ENCODE assay signal across 10 cellular contexts in genomic region chr18:55489034-55489741, GRCh38.
A peak's percentile ranks its signal among the peaks of the same experiment; 100 is the strongest.
DNase-seq lines count a peak whose midpoint lies in the region; ATAC-seq and TF ChIP-seq lines count a peak whose summit lies in the region.
"Had no signal": no experiment of that assay in that cellular context is flagged by ENCODE, and none has a peak within 500 bp of the region (broad histone marks: within the 10 kb centered on the region; RNA-seq: fewer than 3 reads in every experiment).

No MANE protein-coding gene starts in this region.

- H3K27me3 Mint-ChIP-seq in activated CD8-positive, alpha-beta memory T cell treated with anti-CD3 and anti-CD28 coated beads, Interleukin-2, amount 10 ng/mL, durations not matched to agents 7 days and 5 days: peaks cover 25% of the 10 kb centered on the region
- H3K27me3 Mint-ChIP-seq in WTC11 (ENCODE audit: low read depth): no peaks in the 10 kb centered on the region
- H3K27me3 Mint-ChIP-seq in stimulated activated memory B cell treated with anti-CD40 and anti-IgM and Interleukin-4, amounts not matched to agents 10 μg/mL and 1 μg/mL and 100 μg/mL, for 72 hours: no peaks in the 10 kb centered on the region

- no peak for TF ChIP-seq CTCF in WTC11 (IDR thresholded peaks at IDR 0.05)

- POLR2A ChIA-PET in WTC11 (lab: Charles Lee): no interaction called here

- H3K27ac Mint-ChIP-seq in activated CD8-positive, alpha-beta memory T cell treated with anti-CD3 and anti-CD28 coated beads, Interleukin-2, amount 10 ng/mL, durations not matched to agents 7 days and 5 days: peak overlapping the region; percentile 17
- peak overlapping the region; percentile 90 for H3K27ac Mint-ChIP-seq in WTC11
- peak overlapping the region; percentile 48 for H3K27ac Mint-ChIP-seq in stimulated activated memory B cell treated with anti-CD40 and anti-IgM and Interleukin-4, amounts not matched to agents 10 μg/mL and 1 μg/mL and 100 μg/mL, for 72 hours
- H3K27ac Mint-ChIP-seq: nephron had no signal

- H3K36me3 Mint-ChIP-seq in activated CD8-positive, alpha-beta memory T cell treated with anti-CD3 and anti-CD28 coated beads, Interleukin-2, amount 10 ng/mL, durations not matched to agents 7 days and 5 days: no peaks in the 10 kb centered on the region
- H3K36me3 Mint-ChIP-seq in WTC11: no peaks in the 10 kb centered on the region
- H3K36me3 Mint-ChIP-seq in stimulated activated memory B cell treated with anti-CD40 and anti-IgM and Interleukin-4, amounts not matched to agents 10 μg/mL and 1 μg/mL and 100 μg/mL, for 72 hours: no peaks in the 10 kb centered on the region

- ATAC-seq in activated CD8-positive, alpha-beta memory T cell treated with anti-CD3 and anti-CD28 coated beads, Interleukin-2, amount 10 ng/mL, durations not matched to agents 7 days and 5 days: peak; percentile 16
- ATAC-seq in HG03108 (IDR thresholded peaks at IDR 0.05; ENCODE audit: unreplicated experiment) (peak; percentile 37), WTC11 (peak; percentile 31)
- peak; percentile 73 for ATAC-seq in stimulated activated memory B cell treated with anti-CD40 and anti-IgM and Interleukin-4, amounts not matched to agents 10 μg/mL and 1 μg/mL and 100 μg/mL, for 72 hours

- H3K9me3 Mint-ChIP-seq in activated CD8-positive, alpha-beta memory T cell treated with anti-CD3 and anti-CD28 coated beads, Interleukin-2, amount 10 ng/mL, durations not matched to agents 7 days and 5 days (ENCODE audit: low read depth): no peaks in the 10 kb centered on the region
- H3K9me3 Mint-ChIP-seq in WTC11: no peaks in the 10 kb centered on the region
- H3K9me3 Mint-ChIP-seq in stimulated activated memory B cell treated with anti-CD40 and anti-IgM and Interleukin-4, amounts not matched to agents 10 μg/mL and 1 μg/mL and 100 μg/mL, for 72 hours: no peaks in the 10 kb centered on the region
- H3K9me3 Mint-ChIP-seq: nephron had no signal

- no peak overlapping the region for H3K4me3 Mint-ChIP-seq in activated CD8-positive, alpha-beta memory T cell treated with anti-CD3 and anti-CD28 coated beads, Interleukin-2, amount 10 ng/mL, durations not matched to agents 7 days and 5 days
- H3K4me3 Mint-ChIP-seq in WTC11: peak overlapping the region; percentile 14; the same call in 1 of the 2 replicates
- peak overlapping the region; percentile 44 for H3K4me3 Mint-ChIP-seq in stimulated activated memory B cell treated with anti-CD40 and anti-IgM and Interleukin-4, amounts not matched to agents 10 μg/mL and 1 μg/mL and 100 μg/mL, for 72 hours
- H3K4me3 Mint-ChIP-seq: nephron had no signal

- CTCF ChIA-PET in activated CD8-positive, alpha-beta memory T cell treated with anti-CD3 and anti-CD28 coated beads, Interleukin-2, amount 10 ng/mL, durations not matched to agents 7 days and 5 days (lab: Charles Lee): no interaction called here
- CTCF ChIA-PET in WTC11 (lab: Charles Lee): interaction anchor here (1.6 kb wide), 1 partner anchor 290 kb away, joined by 3 read pairs; no protein-coding TSS in a partner anchor

- H3K4me1 Mint-ChIP-seq in activated CD8-positive, alpha-beta memory T cell treated with anti-CD3 and anti-CD28 coated beads, Interleukin-2, amount 10 ng/mL, durations not matched to agents 7 days and 5 days: peaks cover 24% of the 10 kb centered on the region
- peaks cover 82% of the 10 kb centered on the region for H3K4me1 Mint-ChIP-seq in WTC11
- H3K4me1 Mint-ChIP-seq in stimulated activated memory B cell treated with anti-CD40 and anti-IgM and Interleukin-4, amounts not matched to agents 10 μg/mL and 1 μg/mL and 100 μg/mL, for 72 hours: peaks cover 13% of the 10 kb centered on the region

- DNase-seq in activated CD8-positive, alpha-beta memory T cell treated with anti-CD3 and anti-CD28 coated beads, Interleukin-2, amount 10 ng/mL, durations not matched to agents 7 days and 5 days: no peak
- no peak for DNase-seq in activated CD8-positive, alpha-beta memory T cell treated with anti-CD3 and anti-CD28 coated beads for 24 hours
- DNase-seq in WTC11 (ENCODE audit: low spot score) (no peak), NCI-H1694 (lab: John Stamatoyannopoulos, UW) (no peak), NCI-H524 treated with DMSO at 0.1 percent for 48 hours (lab: John Stamatoyannopoulos, UW) (no peak), anterior cingulate cortex (lab: John Stamatoyannopoulos, UW) (no peak)
- DNase-seq: Caco-2 had no signal

TF ChIP-seq in WTC11, 78 proteins besides CTCF, POLR2A, EP300 and RAD21:
- TF ChIP-seq MYBL2 (CRISPR knock-in tag; IDR thresholded peaks at IDR 0.05) (no peak), GTF2I (CRISPR knock-in tag; conservative IDR thresholded peaks at IDR 0.05) (no peak), AFF4 (CRISPR knock-in tag; IDR thresholded peaks at IDR 0.05; ENCODE audit: borderline replicate concordance) (no peak), STAT6 (CRISPR knock-in tag; conservative IDR thresholded peaks at IDR 0.05; ENCODE audit: low read depth) (no peak), AR (CRISPR knock-in tag; IDR thresholded peaks at IDR 0.05) (no peak), CREM (CRISPR knock-in tag; IDR thresholded peaks at IDR 0.05) (no peak), ZNF423 (CRISPR knock-in tag; IDR thresholded peaks at IDR 0.05) (no peak), RORB (CRISPR knock-in tag; IDR thresholded peaks at IDR 0.05) (no peak), PRRX2 (CRISPR knock-in tag; IDR thresholded peaks at IDR 0.05) (no peak), NR2C2 (CRISPR knock-in tag; IDR thresholded peaks at IDR 0.05) (no peak)

Comparison
In these comparisons a context has a peak if more than half of its experiments do, and no peak if none do; other contexts are left out.
1. ATAC-seq: peak in every context shown above with its lines; median percentile 73 in stimulated activated memory B cell treated with anti-CD40 and anti-IgM and Interleukin-4, amounts not matched to agents 10 μg/mL and 1 μg/mL and 100 μg/mL, for 72 hours; 37 in HG03108; 31 in WTC11; 16 in activated CD8-positive, alpha-beta memory T cell treated with anti-CD3 and anti-CD28 coated beads, Interleukin-2, amount 10 ng/mL, durations not matched to agents 7 days and 5 days.
2. H3K27ac Mint-ChIP-seq: peak in every context shown above with its lines; median percentile 90 in WTC11; 48 in stimulated activated memory B cell treated with anti-CD40 and anti-IgM and Interleukin-4, amounts not matched to agents 10 μg/mL and 1 μg/mL and 100 μg/mL, for 72 hours; 17 in activated CD8-positive, alpha-beta memory T cell treated with anti-CD3 and anti-CD28 coated beads, Interleukin-2, amount 10 ng/mL, durations not matched to agents 7 days and 5 days.